ENCODE assay signal across 7 cellular contexts in genomic region chr11:60128866-60129265, GRCh38. TPM values are rescaled to one million over a fixed set of nuclear protein-coding genes. Genes with fewer than 3 reads are reported as not detected.
"Had no signal": no experiment of that assay in that cellular context is flagged by ENCODE, and none has a peak within 500 bp of the region (broad histone marks: within the 10 kb centered on the region; RNA-seq: fewer than 3 reads in every experiment).

No MANE protein-coding gene starts in this region.

RNA-seq across cellular contexts. Expression of gene MS4A2, which starts 40.4 kb away (rescaled TPM):
- total RNA-seq: OCI-LY7, PC-3, PC-9, RPMI7951, SJSA1, SK-MEL-5 had no signal
- polyA plus RNA-seq: SK-N-SH had no signal

RNA-seq across cellular contexts. Expression of gene MS4A6A, which starts 54.0 kb away (rescaled TPM):
- total RNA-seq: OCI-LY7, PC-3, PC-9, RPMI7951, SJSA1, SK-MEL-5 had no signal
- polyA plus RNA-seq: SK-N-SH had no signal
